Comparison of ENCODE assay signal across 1 cellular context in genomic region chr1:74732960-74733615, GRCh38.
TF ChIP-seq lines count a peak whose summit lies in the region.

Gene CRYZ (minus strand): TSS chr1:74733050. CDS start chr1:74724821, 8,229 bp downstream.
Gene TYW3 (plus strand): TSS chr1:74733152. CDS start chr1:74733245, 93 bp downstream.

TF ChIP-seq in HepG2, 621 proteins besides CTCF, POLR2A, EP300 and RAD21 (continued from another document and continues in another):
- no peak; the same call in 1 of the 2 replicates for TF ChIP-seq ZNF362 (CRISPR knock-in tag; IDR thresholded peaks at IDR 0.05; ENCODE audit: borderline replicate concordance)
- peak; percentile 56; the same call in 1 of the 2 replicates for TF ChIP-seq ZHX1 (CRISPR knock-in tag; IDR thresholded peaks at IDR 0.05; ENCODE audit: low read depth)
- no peak for TF ChIP-seq ZNF720 (CRISPR knock-in tag; IDR thresholded peaks at IDR 0.05)
- no peak for TF ChIP-seq ATF7 (IDR thresholded peaks at IDR 0.05)
- TF ChIP-seq ATF7 (CRISPR knock-in tag; IDR thresholded peaks at IDR 0.05): no peak
- TF ChIP-seq ZNF331 (CRISPR knock-in tag; IDR thresholded peaks at IDR 0.05): peak; percentile 82
- peak; percentile 61; the same call in 1 of the 2 replicates for TF ChIP-seq GMEB1 (CRISPR knock-in tag; IDR thresholded peaks at IDR 0.05; ENCODE audit: borderline replicate concordance)
- peak; percentile 59 for TF ChIP-seq FOXA3 (CRISPR knock-in tag; IDR thresholded peaks at IDR 0.05)
- TF ChIP-seq HNF1B (CRISPR knock-in tag; IDR thresholded peaks at IDR 0.05): peak; percentile 91
- TF ChIP-seq ZNF574 (CRISPR knock-in tag; IDR thresholded peaks at IDR 0.05): peak; percentile 94
- TF ChIP-seq PATZ1 (CRISPR knock-in tag; IDR thresholded peaks at IDR 0.05): peak; percentile 37; the same call in 1 of the 2 replicates
- no peak for TF ChIP-seq ZNF703 (CRISPR knock-in tag; IDR thresholded peaks at IDR 0.05; ENCODE audit: borderline replicate concordance)
- peak; percentile 69 for TF ChIP-seq NFAT5 (CRISPR knock-in tag; IDR thresholded peaks at IDR 0.05)
- no peak for TF ChIP-seq ZNF33B (CRISPR knock-in tag; IDR thresholded peaks at IDR 0.05)
- TF ChIP-seq PAF1 (CRISPR knock-in tag; IDR thresholded peaks at IDR 0.05): no peak
- no peak for TF ChIP-seq CC2D1A (CRISPR knock-in tag; IDR thresholded peaks at IDR 0.05)
- TF ChIP-seq SRY (CRISPR knock-in tag; IDR thresholded peaks at IDR 0.05): 0 out of 2 replicates have a peak, but pooled peaks have one; percentile 53
- TF ChIP-seq ZNF292 (CRISPR knock-in tag; IDR thresholded peaks at IDR 0.05; ENCODE audit: borderline replicate concordance, low read depth): no peak; the same call in 1 of the 2 replicates
- TF ChIP-seq ZNF280B (CRISPR knock-in tag; IDR thresholded peaks at IDR 0.05; ENCODE audit: borderline replicate concordance): peak; percentile 87; the same call in 1 of the 2 replicates
- TF ChIP-seq ZKSCAN5 (CRISPR knock-in tag; IDR thresholded peaks at IDR 0.05): no peak
- TF ChIP-seq ZBTB44 (CRISPR knock-in tag; IDR thresholded peaks at IDR 0.05): no peak
- TF ChIP-seq DMTF1 (CRISPR knock-in tag; IDR thresholded peaks at IDR 0.05): no peak
